Comparison of ENCODE assay signal across 22 cellular contexts in genomic region chr6:7273709-7274108, GRCh38. TPM values are rescaled to one million over a fixed set of nuclear protein-coding genes. Genes with fewer than 3 reads are reported as not detected.
DNase-seq lines count a peak whose midpoint lies in the region; ATAC-seq, FAIRE-seq and TF ChIP-seq lines count a peak whose summit lies in the region.
"Had no signal": no experiment of that assay in that cellular context is flagged by ENCODE, and none has a peak within 500 bp of the region (broad histone marks: within the 10 kb centered on the region; RNA-seq: fewer than 3 reads in every experiment).

No MANE protein-coding gene starts in this region.

- TF ChIP-seq CTCF in kidney (IDR thresholded peaks at IDR 0.05; ENCODE audit: borderline replicate concordance, extremely low read depth, insufficient read depth) = no peak
- no peak for TF ChIP-seq CTCF in sigmoid colon (IDR thresholded peaks at IDR 0.05)

- no peak overlapping the region for H2AFZ ChIP-seq in Karpas-422 (ENCODE audit: low read length)
- H2AFZ ChIP-seq: PC-9 had no signal

- no peaks in the 10 kb centered on the region for H3K27me3 Mint-ChIP-seq in activated CD4-positive, alpha-beta memory T cell treated with anti-CD3 and anti-CD28 coated beads, Interleukin-2, amount 10 ng/mL, durations not matched to agents 7 days and 5 days
- peaks cover 2% of the 10 kb centered on the region for H3K27me3 Mint-ChIP-seq in activated CD4-positive, alpha-beta memory T cell treated with anti-CD3 and anti-CD28 coated beads for 36 hours
- H3K27me3 Mint-ChIP-seq: CD4-positive, alpha-beta T cell had no signal

- H3K27ac Mint-ChIP-seq in activated CD4-positive, alpha-beta memory T cell treated with anti-CD3 and anti-CD28 coated beads, Interleukin-2, amount 10 ng/mL, durations not matched to agents 7 days and 5 days = no peak overlapping the region
- no peak overlapping the region for H3K27ac Mint-ChIP-seq in activated CD4-positive, alpha-beta memory T cell treated with anti-CD3 and anti-CD28 coated beads for 36 hours
- H3K27ac Mint-ChIP-seq: CD4-positive, alpha-beta T cell had no signal

- H3K4me1 ChIP-seq in BLaER1 (peaks cover 32% of the 10 kb centered on the region), kidney (ENCODE audit: control insufficient read depth in 1 of 2, insufficient read depth in 1 of 2, low read depth in 1 of 2, low read length in 2 of 2) (no peaks in the 10 kb centered on the region), sigmoid colon (peaks cover 0 to under 1% (median 0%) of the 10 kb centered on the region in 4 donors), Karpas-422 (ENCODE audit: low read length) (peaks cover 13% of the 10 kb centered on the region)
- H3K4me1 ChIP-seq: SJCRH30 had no signal

- H3K9me3 ChIP-seq in BLaER1 (no peaks in the 10 kb centered on the region), kidney (ENCODE audit: control insufficient read depth in 1 of 2, low read length in 2 of 2) (no peaks in the 10 kb centered on the region), sigmoid colon (no peaks in the 10 kb centered on the region), Karpas-422 (ENCODE audit: low read length) (no peaks in the 10 kb centered on the region)
- H3K9me3 ChIP-seq: MG63, SJCRH30 had no signal

- ATAC-seq in GM19455 (IDR thresholded peaks at IDR 0.05; ENCODE audit: unreplicated experiment) = no peak
- ATAC-seq: Right ventricle myocardium inferior had no signal

- WGBS in sigmoid colon, 2 donors = 69 to 77% methylated on average over 10 of the region's 10 CpGs

- TF ChIP-seq EP300 in sigmoid colon (IDR thresholded peaks at IDR 0.05) = no peak

- POLR2A ChIA-PET in activated CD4-positive, alpha-beta memory T cell treated with anti-CD3 and anti-CD28 coated beads, Interleukin-2, amount 10 ng/mL, durations not matched to agents 7 days and 5 days (lab: Charles Lee) = no interaction called here
- POLR2A ChIA-PET in activated CD4-positive, alpha-beta memory T cell treated with anti-CD3 and anti-CD28 coated beads for 36 hours (lab: Charles Lee) = no interaction called here

- no peaks in the 10 kb centered on the region for H4K20me1 ChIP-seq in BLaER1
- no peaks in the 10 kb centered on the region for H4K20me1 ChIP-seq in Karpas-422 (ENCODE audit: insufficient read depth, low read depth, low read length)

- H3K9me3 Mint-ChIP-seq in activated CD4-positive, alpha-beta memory T cell treated with anti-CD3 and anti-CD28 coated beads, Interleukin-2, amount 10 ng/mL, durations not matched to agents 7 days and 5 days = no peaks in the 10 kb centered on the region
- no peaks in the 10 kb centered on the region for H3K9me3 Mint-ChIP-seq in activated CD4-positive, alpha-beta memory T cell treated with anti-CD3 and anti-CD28 coated beads for 36 hours
- H3K9me3 Mint-ChIP-seq: CD4-positive, alpha-beta T cell had no signal

- peak; percentile 14 for DNase-seq in activated CD4-positive, alpha-beta memory T cell treated with anti-CD3 and anti-CD28 coated beads, Interleukin-2, amount 10 ng/mL, durations not matched to agents 7 days and 5 days
- no peak for DNase-seq in activated CD4-positive, alpha-beta memory T cell treated with anti-CD3 and anti-CD28 coated beads for 36 hours
- DNase-seq in kidney = peak; percentile 48
- DNase-seq in sigmoid colon = peak; percentile 53
- no peak for DNase-seq in SK-N-DZ (ENCODE audit: low spot score)
- DNase-seq in Karpas-422 = no peak
- DNase-seq: 8988T; ACHN; CD4-positive, alpha-beta T cell; MG63; NCI-H1694; NCI-H2029 treated with DMSO at 0.1 percent for 48 hours; NCI-H446 treated with DMSO at 0.1 percent for 48 hours; NCI-H526; PC-9; SJCRH30 had no signal

- no peaks in the 10 kb centered on the region for H3K36me3 ChIP-seq in BLaER1
- H3K36me3 ChIP-seq in kidney (ENCODE audit: control insufficient read depth in 1 of 2, insufficient read depth in 2 of 2, low read length in 2 of 2) = no peaks in the 10 kb centered on the region
- no peaks in the 10 kb centered on the region for H3K36me3 ChIP-seq in sigmoid colon
- no peaks in the 10 kb centered on the region for H3K36me3 ChIP-seq in Karpas-422 (ENCODE audit: insufficient read depth, low read length)
- H3K36me3 ChIP-seq: MG63, SJCRH30 had no signal

- no peak overlapping the region for H3K4me3 ChIP-seq in BLaER1
- H3K4me3 ChIP-seq in kidney (ENCODE audit: low read length in 2 of 2) = no peak overlapping the region
- no peak overlapping the region for H3K4me3 ChIP-seq in sigmoid colon
- H3K4me3 ChIP-seq in Karpas-422 (ENCODE audit: low read length) = no peak overlapping the region
- H3K4me3 ChIP-seq: MG63, PC-9, SJCRH30 had no signal

- H3K79me2 ChIP-seq in Karpas-422 (ENCODE audit: low read length) = no peaks in the 10 kb centered on the region

- H3K36me3 Mint-ChIP-seq in activated CD4-positive, alpha-beta memory T cell treated with anti-CD3 and anti-CD28 coated beads, Interleukin-2, amount 10 ng/mL, durations not matched to agents 7 days and 5 days (ENCODE audit: low read depth) = no peaks in the 10 kb centered on the region
- H3K36me3 Mint-ChIP-seq in activated CD4-positive, alpha-beta memory T cell treated with anti-CD3 and anti-CD28 coated beads for 36 hours = no peaks in the 10 kb centered on the region

- no peak overlapping the region for H3K27ac ChIP-seq in BLaER1
- H3K27ac ChIP-seq in kidney (ENCODE audit: low read depth in 2 of 2, low read length in 2 of 2) = no peak overlapping the region
- H3K27ac ChIP-seq in sigmoid colon = no peak overlapping the region
- no peak overlapping the region for H3K27ac ChIP-seq in Karpas-422 (ENCODE audit: low read length)
- H3K27ac ChIP-seq: PC-9, SJCRH30 had no signal

- H3K4me2 ChIP-seq in BLaER1 (peak overlapping the region; percentile 54), Karpas-422 (ENCODE audit: low read depth, low read length, poor library complexity, severe bottlenecking) (no peak overlapping the region)
- H3K4me2 ChIP-seq: PC-9 had no signal

- no peak for FAIRE-seq in kidney (lab: Jason Lieb, UNC)
- FAIRE-seq: D721Med, GM19239, H54 had no signal

- peaks cover 3% of the 10 kb centered on the region for H3K4me1 Mint-ChIP-seq in activated CD4-positive, alpha-beta memory T cell treated with anti-CD3 and anti-CD28 coated beads, Interleukin-2, amount 10 ng/mL, durations not matched to agents 7 days and 5 days
- peaks cover 6% of the 10 kb centered on the region for H3K4me1 Mint-ChIP-seq in activated CD4-positive, alpha-beta memory T cell treated with anti-CD3 and anti-CD28 coated beads for 36 hours (ENCODE audit: low read depth)

- no peak overlapping the region for H3K4me3 Mint-ChIP-seq in activated CD4-positive, alpha-beta memory T cell treated with anti-CD3 and anti-CD28 coated beads, Interleukin-2, amount 10 ng/mL, durations not matched to agents 7 days and 5 days
- H3K4me3 Mint-ChIP-seq in activated CD4-positive, alpha-beta memory T cell treated with anti-CD3 and anti-CD28 coated beads for 36 hours = no peak overlapping the region
- H3K4me3 Mint-ChIP-seq: CD4-positive, alpha-beta T cell had no signal

- intact Hi-C loops in activated CD4-positive, alpha-beta memory T cell treated with anti-CD3 and anti-CD28 coated beads for 36 hours (cut with micrococcal nuclease) = no loop called here
- intact Hi-C loops in kidney (cut with DNase I) = no loop called here
- intact Hi-C loops in sigmoid colon (cut with DNase I) = no loop called here

- H3K9ac ChIP-seq in BLaER1 (no peak overlapping the region), kidney (ENCODE audit: low read length in 2 of 2) (no peak overlapping the region), Karpas-422 (ENCODE audit: low read length) (no peak overlapping the region)

- CTCF ChIA-PET in activated CD4-positive, alpha-beta memory T cell treated with anti-CD3 and anti-CD28 coated beads, Interleukin-2, amount 10 ng/mL, durations not matched to agents 7 days and 5 days (lab: Charles Lee) = interaction anchor here (4.8 kb wide), 1 partner anchor 341 kb away, joined by 59 read pairs; no protein-coding TSS in a partner anchor
- CTCF ChIA-PET in activated CD4-positive, alpha-beta memory T cell treated with anti-CD3 and anti-CD28 coated beads for 36 hours (lab: Charles Lee) = interaction anchor here (2.6 kb wide), 1 partner anchor 317 kb away, joined by 11 read pairs; the partner anchor contains the start of gene SNRNP48

- no peak for TF ChIP-seq POLR2A in sigmoid colon (IDR thresholded peaks at IDR 0.05)

- no peaks in the 10 kb centered on the region for H3K27me3 ChIP-seq in BLaER1
- no peaks in the 10 kb centered on the region for H3K27me3 ChIP-seq in sigmoid colon
- H3K27me3 ChIP-seq in Karpas-422 (ENCODE audit: low read length) = no peaks in the 10 kb centered on the region
- H3K27me3 ChIP-seq: MG63, SJCRH30 had no signal

- no peaks in the 10 kb centered on the region for H3K9me2 ChIP-seq in Karpas-422 (replicated peaks; ENCODE audit: insufficient read depth, low read length)

RNA-seq across cellular contexts. Expression of gene SSR1, which starts 39.3 kb away (rescaled TPM):
- 100 to 1,000 TPM; 182 to 188 TPM for total RNA-seq in activated CD4-positive, alpha-beta memory T cell treated with anti-CD3 and anti-CD28 coated beads, Interleukin-2, amount 10 ng/mL, durations not matched to agents 7 days and 5 days
- total RNA-seq in activated CD4-positive, alpha-beta memory T cell treated with anti-CD3 and anti-CD28 coated beads for 36 hours = 100 to 1,000 TPM; 156 to 164 TPM
- total RNA-seq in kidney = 163 TPM
- polyA plus RNA-seq in kidney (ENCODE audit: insufficient read depth, low read depth, low replicate concordance) = 40.4 TPM
- 10 to 100 TPM; 24.1 to 53.9 (median 33.3) TPM for total RNA-seq in sigmoid colon
- 10 to 100 TPM; 10.8 to 55.1 (median 24.3) TPM for polyA plus RNA-seq in sigmoid colon
- 31.4 and 38.4 TPM in 2 replicates for polyA plus RNA-seq in SK-N-DZ (2014; cell fraction: cytosol; rRNA removed)
- polyA plus RNA-seq in SK-N-DZ (2014; cell fraction: nucleus; rRNA removed) = 13.6 and 17.6 TPM in 2 replicates
- 43.6 and 83.2 TPM in 2 replicates for total RNA-seq in Karpas-422 (2014; rRNA removed; shearing (Covaris generic); ENCODE audit: low replicate concordance)

Comparison
In these comparisons a context has a peak if more than half of its experiments do, and no peak if none do; other contexts are left out.
1. DNase-seq: peak in activated CD4-positive, alpha-beta memory T cell treated with anti-CD3 and anti-CD28 coated beads, Interleukin-2, amount 10 ng/mL, durations not matched to agents 7 days and 5 days (single experiment), kidney (single experiment) and sigmoid colon (single experiment); none in activated CD4-positive, alpha-beta memory T cell treated with anti-CD3 and anti-CD28 coated beads for 36 hours (single experiment), SK-N-DZ (single experiment) and Karpas-422 (single experiment).